In the genomic region with DNA sequence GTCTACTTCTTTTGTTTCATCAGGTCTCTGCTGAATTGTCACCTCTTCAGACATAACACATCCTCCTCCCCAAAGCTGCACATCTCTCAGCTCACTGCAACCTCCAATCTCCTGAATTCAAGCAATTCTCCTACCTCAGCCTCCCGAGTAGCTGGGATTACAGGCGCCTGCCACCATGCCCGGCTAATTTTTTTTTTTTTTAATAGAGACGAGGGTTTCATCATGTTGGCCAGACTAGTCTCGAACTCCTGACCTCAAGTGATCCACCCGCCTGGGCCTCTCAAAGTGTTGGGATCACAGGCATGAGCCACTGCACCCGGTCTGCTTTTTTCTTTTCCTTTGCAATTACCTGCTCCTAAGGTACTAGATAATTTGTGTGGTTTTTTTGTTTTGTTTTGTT, we compare ENCODE assay signal across 8 cellular contexts. TPM values are rescaled to one million over a fixed set of nuclear protein-coding genes. Genes with fewer than 3 reads are reported as not detected.
DNase-seq lines count a peak whose midpoint lies in the region; ATAC-seq, FAIRE-seq and TF ChIP-seq lines count a peak whose summit lies in the region.
"Not testable (repeated sequence)": the region's sequence is repeated elsewhere in the genome, so short reads cannot be mapped to it uniquely, and the experiment has no call there.

No MANE protein-coding gene starts in this region.

- TF ChIP-seq POLR2A in adrenal gland (IDR thresholded peaks at IDR 0.05); endothelial cell of umbilical vein (IDR thresholded peaks at IDR 0.05; ENCODE audit: low read depth, low read length): not testable (repeated sequence)

- H3K27me3 ChIP-seq in BLaER1 treated with 17β-estradiol and CSF1 and Interleukin-3, amounts not matched to agents 10 nM and 100 nM; adrenal gland; endothelial cell of umbilical vein (ENCODE audit: control insufficient read depth in 2 of 2, insufficient read depth in 2 of 2, low read length in 2 of 2); neuron (ENCODE audit: insufficient read depth, low read length); stomach smooth muscle (ENCODE audit: control insufficient read depth in 1 of 2, insufficient read depth in 2 of 2, low read length in 2 of 2): not testable (repeated sequence)

- POLR2A ChIA-PET in endothelial cell of umbilical vein (lab: Charles Lee), result interaction anchor here (0.5 to 2.3 kb wide), 4 partner anchors 8 to 138 kb away, joined by 4 to 10 read pairs (median 7); no protein-coding TSS in a partner anchor

- peaks cover 27 to 59% (median 36%) of the 10 kb centered on the region in 10 experiments for H3K4me1 ChIP-seq in BLaER1 treated with 17β-estradiol and CSF1 and Interleukin-3, amounts not matched to agents 10 nM and 100 nM
- H3K4me1 ChIP-seq in adrenal gland (replicated peaks in 1 of 2) (peaks cover 18 to 29% of the 10 kb centered on the region in 2 donors), endothelial cell of umbilical vein (ENCODE audit: control insufficient read depth, extremely low read depth, insufficient read depth, low read length) (peaks cover 13% of the 10 kb centered on the region), neuron (ENCODE audit: insufficient read depth, low read length) (peaks cover 10% of the 10 kb centered on the region), stomach smooth muscle (ENCODE audit: control insufficient read depth, insufficient read depth, low read length) (peaks cover 21% of the 10 kb centered on the region)
- H3K4me1 ChIP-seq in kidney (ENCODE audit: control insufficient read depth in 1 of 2, insufficient read depth in 1 of 2, low read depth in 1 of 2, low read length in 2 of 2), result not testable (repeated sequence)

- 26 to 40% (median 32%) methylated on average over 7 of the region's 7 CpGs for WGBS in adrenal gland, 4 donors

- intact Hi-C loops in adrenal gland (cut with DNase I); kidney (cut with DNase I): not testable (repeated sequence)
- intact Hi-C loops in endothelial cell of umbilical vein (cut with micrococcal nuclease), result loop anchor here (1.0 kb wide), 2 partner anchors 7 to 11 kb away; a partner anchor contains a TSS

- H3K9me3 ChIP-seq in BLaER1 treated with 17β-estradiol and CSF1 and Interleukin-3, amounts not matched to agents 10 nM and 100 nM (replicated peaks in 1 of 11); T-helper 17 cell (ENCODE audit: control insufficient read depth, low read length, poor library complexity, severe bottlenecking); adrenal gland (replicated peaks in 1 of 3); endothelial cell of umbilical vein (replicated peaks; ENCODE audit: control insufficient read depth, insufficient read depth, low read length); kidney (ENCODE audit: control insufficient read depth in 1 of 2, low read length in 2 of 2); neuron (ENCODE audit: low read length); stomach smooth muscle (ENCODE audit: control insufficient read depth in 2 of 2, low read length in 2 of 2): not testable (repeated sequence)

- peak overlapping the region; percentile 71 to 96 (median 90) for H3K4me2 ChIP-seq in BLaER1 treated with 17β-estradiol and CSF1 and Interleukin-3, amounts not matched to agents 10 nM and 100 nM
- H3K4me2 ChIP-seq in endothelial cell of umbilical vein (ENCODE audit: insufficient read depth, low read length), result peak overlapping the region; percentile 91

- peak overlapping the region; percentile 83 to 97 (median 91) for H3K4me3 Mint-ChIP-seq in IgD-negative memory B cell
- not testable (repeated sequence) for H3K4me3 Mint-ChIP-seq in T-helper 17 cell

- H3K4me1 Mint-ChIP-seq in IgD-negative memory B cell, result peaks cover 19 to 27% (median 19%) of the 10 kb centered on the region in 3 donors
- H3K4me1 Mint-ChIP-seq in T-helper 17 cell, result not testable (repeated sequence)

- not testable (repeated sequence) for H3K79me2 ChIP-seq in endothelial cell of umbilical vein (ENCODE audit: control insufficient read depth, insufficient read depth, low read length)

- H3K36me3 Mint-ChIP-seq in IgD-negative memory B cell; T-helper 17 cell (ENCODE audit: low read depth): not testable (repeated sequence)

- TF ChIP-seq CTCF in adrenal gland (IDR thresholded peaks at IDR 0.05); endothelial cell of umbilical vein (IDR thresholded peaks at IDR 0.05; ENCODE audit: extremely low read depth in 1 of 2, insufficient read depth in 1 of 2, low read depth in 1 of 2, low read length in 2 of 2); kidney (IDR thresholded peaks at IDR 0.05; ENCODE audit: borderline replicate concordance, extremely low read depth, insufficient read depth): not testable (repeated sequence)

- dilution Hi-C loops in endothelial cell of umbilical vein (cut with MboI; ENCODE audit: extremely low pct_ligation_motif_present, low sequenced_read_pairs), result not testable (repeated sequence)

- H3K9me3 Mint-ChIP-seq in IgD-negative memory B cell, result not testable (repeated sequence)

- peak overlapping the region in 2 of 3 donors; percentile 81 to 98 for H3K27ac Mint-ChIP-seq in IgD-negative memory B cell
- H3K27ac Mint-ChIP-seq in T-helper 17 cell, result peak overlapping the region; percentile 98

- DNase-seq in T-helper 17 cell; adrenal gland; endothelial cell of umbilical vein (ENCODE audit: low read depth, low spot score); kidney: not testable (repeated sequence)

- CTCF ChIA-PET in endothelial cell of umbilical vein (lab: Charles Lee), result interaction anchor here (1.3 to 2.6 kb wide), 4 partner anchors 10 to 127 kb away, joined by 4 to 10 read pairs (median 9); no protein-coding TSS in a partner anchor

- H4K20me1 ChIP-seq in BLaER1 treated with 17β-estradiol and CSF1 and Interleukin-3, amounts not matched to agents 10 nM and 100 nM; endothelial cell of umbilical vein (replicated peaks; ENCODE audit: control insufficient read depth, extremely low read depth, insufficient read depth, low read length): not testable (repeated sequence)

- H2AFZ ChIP-seq in endothelial cell of umbilical vein (ENCODE audit: low read depth, low read length); neuron (ENCODE audit: low read depth, low read length): not testable (repeated sequence)

- peak overlapping the region; percentile 39 to 69 (median 57); a peak in 19 of 20 replicates for H3K4me3 ChIP-seq in BLaER1 treated with 17β-estradiol and CSF1 and Interleukin-3, amounts not matched to agents 10 nM and 100 nM
- H3K4me3 ChIP-seq in adrenal gland, result peak overlapping the region in 1 of 4 donors; percentile 53
- peak overlapping the region in 1 of 3 experiments; percentile 76 for H3K4me3 ChIP-seq in endothelial cell of umbilical vein (replicated peaks in 1 of 3; ENCODE audit: insufficient read depth in 1 of 3, low read depth in 1 of 3, low read length in 3 of 3)
- peak overlapping the region; percentile 73 for H3K4me3 ChIP-seq in kidney (ENCODE audit: low read length in 2 of 2)
- peak overlapping the region; percentile 54 for H3K4me3 ChIP-seq in neuron (ENCODE audit: low read length)
- H3K4me3 ChIP-seq in stomach smooth muscle (ENCODE audit: low read length in 2 of 2), result peak overlapping the region; percentile 73 to 81

- ATAC-seq in T-helper 17 cell, result not testable (repeated sequence)

- H3K27ac ChIP-seq in BLaER1 treated with 17β-estradiol and CSF1 and Interleukin-3, amounts not matched to agents 10 nM and 100 nM, result peak overlapping the region; percentile 86 to 98 (median 96)
- H3K27ac ChIP-seq in adrenal gland (peak overlapping the region; percentile 91 to 99 (median 93)), endothelial cell of umbilical vein (ENCODE audit: insufficient read depth, low read depth, low read length) (peak overlapping the region; percentile 97), kidney (ENCODE audit: low read depth in 2 of 2, low read length in 2 of 2) (peak overlapping the region; percentile 98), stomach smooth muscle (ENCODE audit: low read length) (peak overlapping the region; percentile 98)

- not testable (repeated sequence) for H3K36me3 ChIP-seq in BLaER1 treated with 17β-estradiol and CSF1 and Interleukin-3, amounts not matched to agents 10 nM and 100 nM; adrenal gland (replicated peaks in 1 of 2); endothelial cell of umbilical vein (ENCODE audit: control insufficient read depth in 2 of 2, extremely low read depth in 1 of 2, insufficient read depth in 2 of 2, low read length in 2 of 2); kidney (ENCODE audit: control insufficient read depth in 1 of 2, insufficient read depth in 2 of 2, low read length in 2 of 2); neuron (ENCODE audit: insufficient read depth, low read length); stomach smooth muscle (ENCODE audit: control insufficient read depth in 2 of 2, insufficient read depth in 2 of 2, low read length in 2 of 2)

- not testable (repeated sequence) for H3K27me3 Mint-ChIP-seq in IgD-negative memory B cell, T-helper 17 cell

- not testable (repeated sequence) for BruUV-seq in endothelial cell of umbilical vein (replicated peaks; lab: Mats Ljungman, UMichigan)

- not testable (repeated sequence) for FAIRE-seq in endothelial cell of umbilical vein (lab: Jason Lieb, UNC); kidney (lab: Jason Lieb, UNC)

- H3K9ac ChIP-seq in BLaER1 treated with 17β-estradiol and CSF1 and Interleukin-3, amounts not matched to agents 10 nM and 100 nM, result peak overlapping the region; percentile 83 to 92 (median 90)
- H3K9ac ChIP-seq in endothelial cell of umbilical vein (replicated peaks; ENCODE audit: extremely low read depth, insufficient read depth, low read length) (peak overlapping the region; percentile 99), kidney (ENCODE audit: low read length in 2 of 2) (peak overlapping the region; percentile 88 to 98), stomach smooth muscle (ENCODE audit: low read length in 2 of 2) (peak overlapping the region; percentile 92 to 98)

- H3K9me1 ChIP-seq in endothelial cell of umbilical vein (replicated peaks; ENCODE audit: control insufficient read depth, extremely low read depth, insufficient read depth, low read length), result not testable (repeated sequence)

RNA-seq across cellular contexts. Expression of a gene that starts 7.0 kb away (rescaled TPM):
- 13.2 TPM for polyA plus RNA-seq in IgD-negative memory B cell
- 10 to 100 TPM; 18.1 to 19.4 TPM for total RNA-seq in T-helper 17 cell
- 10 to 100 TPM; 10.2 to 20.8 (median 13.9) TPM for total RNA-seq in adrenal gland
- 10 to 100 TPM in 2 of 3 donors, 1 to 10 TPM in 1; 1.7 to 20.6 (median 11.1) TPM for polyA plus RNA-seq in adrenal gland
- total RNA-seq in endothelial cell of umbilical vein, result 8.8 and 10.0 TPM in 2 replicates
- 15.3 and 16.9 TPM in 2 replicates for polyA plus RNA-seq in endothelial cell of umbilical vein
- 10.6 and 12.1 TPM in 2 replicates for polyA plus RNA-seq in endothelial cell of umbilical vein (2011; cell fraction: cytosol; rRNA removed)
- 6.6 and 8.6 TPM in 2 replicates for polyA plus RNA-seq in endothelial cell of umbilical vein (2011; cell fraction: nucleus; rRNA removed)
- 11.6 and 11.8 TPM in 2 replicates for polyA plus RNA-seq in endothelial cell of umbilical vein (2012)
- 3.6 and 4.4 TPM in 2 replicates for polyA minus RNA-seq in endothelial cell of umbilical vein
- 5.2 TPM for polyA minus RNA-seq in endothelial cell of umbilical vein (2011; cell fraction: cytosol; rRNA and poly(A)+ RNA removed)
- 2.4 and 3.7 TPM in 2 replicates for polyA minus RNA-seq in endothelial cell of umbilical vein (2011; cell fraction: nucleus; rRNA and poly(A)+ RNA removed)
- 14.8 TPM for total RNA-seq in kidney
- polyA plus RNA-seq in kidney (ENCODE audit: insufficient read depth, low read depth, low replicate concordance), result 18.2 TPM

RNA-seq across cellular contexts. Expression of a gene that starts 11.4 kb away (rescaled TPM):
- polyA plus RNA-seq in IgD-negative memory B cell, result 29.2 TPM
- 10 to 100 TPM; 23.5 to 24.6 TPM for total RNA-seq in T-helper 17 cell
- 10 to 100 TPM; 15.2 to 34.9 (median 29.5) TPM for total RNA-seq in adrenal gland
- 10 to 100 TPM; 12.1 to 60.2 (median 32.4) TPM for polyA plus RNA-seq in adrenal gland
- total RNA-seq in endothelial cell of umbilical vein, result 29.9 and 32.0 TPM in 2 replicates
- polyA plus RNA-seq in endothelial cell of umbilical vein, result 13.3 and 17.7 TPM in 2 replicates
- 8.6 and 8.9 TPM in 2 replicates for polyA plus RNA-seq in endothelial cell of umbilical vein (2011; cell fraction: cytosol; rRNA removed)
- 6.5 and 8.4 TPM in 2 replicates for polyA plus RNA-seq in endothelial cell of umbilical vein (2011; cell fraction: nucleus; rRNA removed)
- polyA plus RNA-seq in endothelial cell of umbilical vein (2012), result 15.3 and 16.0 TPM in 2 replicates
- 21.9 and 25.6 TPM in 2 replicates for polyA minus RNA-seq in endothelial cell of umbilical vein
- polyA minus RNA-seq in endothelial cell of umbilical vein (2011; cell fraction: cytosol; rRNA and poly(A)+ RNA removed), result 15.1 TPM
- polyA minus RNA-seq in endothelial cell of umbilical vein (2011; cell fraction: nucleus; rRNA and poly(A)+ RNA removed), result 5.7 and 6.0 TPM in 2 replicates
- 38.4 TPM for total RNA-seq in kidney
- 29.9 TPM for polyA plus RNA-seq in kidney (ENCODE audit: insufficient read depth, low read depth, low replicate concordance)

RNA-seq across cellular contexts. Expression of a gene that starts 19.6 kb away (rescaled TPM):
- polyA plus RNA-seq in IgD-negative memory B cell (0.21 TPM), adrenal gland (1 to 10 TPM; 3.2 to 6.6 (median 3.9) TPM), endothelial cell of umbilical vein (0.43 and 0.80 TPM in 2 replicates), kidney (ENCODE audit: insufficient read depth, low read depth, low replicate concordance) (12.6 TPM)
- total RNA-seq in T-helper 17 cell (1 to 10 TPM; 1.5 to 1.7 TPM), adrenal gland (10 to 100 TPM in 5 of 8 donors, 1 to 10 TPM in 3; 5.4 to 12.8 (median 10.4) TPM), endothelial cell of umbilical vein (1.3 and 1.7 TPM in 2 replicates), kidney (4.5 TPM)
- 0.92 and 1.2 TPM in 2 replicates for polyA plus RNA-seq in endothelial cell of umbilical vein (2011; cell fraction: cytosol; rRNA removed)
- polyA plus RNA-seq in endothelial cell of umbilical vein (2011; cell fraction: nucleus; rRNA removed), result 1.1 and 1.3 TPM in 2 replicates
- polyA plus RNA-seq in endothelial cell of umbilical vein (2012), result 0.75 and 1.7 TPM in 2 replicates
- 0.36 and 0.53 TPM in 2 replicates for polyA minus RNA-seq in endothelial cell of umbilical vein
- 0.20 TPM for polyA minus RNA-seq in endothelial cell of umbilical vein (2011; cell fraction: cytosol; rRNA and poly(A)+ RNA removed)
- polyA minus RNA-seq in endothelial cell of umbilical vein (2011; cell fraction: nucleus; rRNA and poly(A)+ RNA removed), result 0.29 and 0.34 TPM in 2 replicates

RNA-seq across cellular contexts. Expression of a gene that starts 32.8 kb away (rescaled TPM):
- polyA plus RNA-seq in IgD-negative memory B cell (35.9 TPM), adrenal gland (100 to 1,000 TPM in 2 of 3 donors, 10 to 100 TPM in 1; 53.8 to 189 (median 124) TPM), endothelial cell of umbilical vein (113 and 175 TPM in 2 replicates), kidney (ENCODE audit: insufficient read depth, low read depth, low replicate concordance) (248 TPM)
- total RNA-seq in T-helper 17 cell (1 to 10 TPM; 7.4 to 9.9 TPM), adrenal gland (100 to 1,000 TPM in 5 of 8 donors, 10 to 100 TPM in 3; 85.8 to 303 (median 143) TPM), endothelial cell of umbilical vein (30.8 and 35.8 TPM in 2 replicates), kidney (89.9 TPM)
- 58.0 and 66.5 TPM in 2 replicates for polyA plus RNA-seq in endothelial cell of umbilical vein (2011; cell fraction: cytosol; rRNA removed)
- polyA plus RNA-seq in endothelial cell of umbilical vein (2011; cell fraction: nucleus; rRNA removed), result 19.0 and 26.5 TPM in 2 replicates
- 51.8 and 82.9 TPM in 2 replicates for polyA plus RNA-seq in endothelial cell of umbilical vein (2012)
- polyA minus RNA-seq in endothelial cell of umbilical vein, result 35.6 and 40.8 TPM in 2 replicates
- polyA minus RNA-seq in endothelial cell of umbilical vein (2011; cell fraction: cytosol; rRNA and poly(A)+ RNA removed), result 107 TPM
- polyA minus RNA-seq in endothelial cell of umbilical vein (2011; cell fraction: nucleus; rRNA and poly(A)+ RNA removed), result 9.9 and 14.9 TPM in 2 replicates

RNA-seq across cellular contexts. Expression of a gene that starts 34.0 kb away (rescaled TPM):
- polyA plus RNA-seq in IgD-negative memory B cell (not detected), adrenal gland (10 to 100 TPM in 1 of 3 donors, 1 to 10 TPM in 2; 2.2 to 46.7 (median 9.9) TPM), endothelial cell of umbilical vein (0.03 and 0.33 TPM in 2 replicates), kidney (ENCODE audit: insufficient read depth, low read depth, low replicate concordance) (4.6 TPM)
- total RNA-seq in T-helper 17 cell (under 1 TPM; 0.21 to 0.25 TPM), adrenal gland (1 to 10 TPM in 7 of 8 donors, under 1 TPM in 1; 0.91 to 5.4 (median 3.3) TPM), endothelial cell of umbilical vein (not detected in 2 replicates), kidney (0.82 TPM)
- polyA plus RNA-seq in endothelial cell of umbilical vein (2011; cell fraction: cytosol; rRNA removed), result 0.03 and 0.16 TPM in 2 replicates
- not detected in 2 replicates for polyA plus RNA-seq in endothelial cell of umbilical vein (2011; cell fraction: nucleus; rRNA removed)
- polyA plus RNA-seq in endothelial cell of umbilical vein (2012), result 0.26 and 0.33 TPM in 2 replicates
- polyA minus RNA-seq in endothelial cell of umbilical vein, result not detected in 2 replicates
- polyA minus RNA-seq in endothelial cell of umbilical vein (2011; cell fraction: cytosol; rRNA and poly(A)+ RNA removed), result 1.7 TPM
- not detected in 2 replicates for polyA minus RNA-seq in endothelial cell of umbilical vein (2011; cell fraction: nucleus; rRNA and poly(A)+ RNA removed)
